8 cellular contexts compared by ENCODE assay signal in the genomic region with DNA sequence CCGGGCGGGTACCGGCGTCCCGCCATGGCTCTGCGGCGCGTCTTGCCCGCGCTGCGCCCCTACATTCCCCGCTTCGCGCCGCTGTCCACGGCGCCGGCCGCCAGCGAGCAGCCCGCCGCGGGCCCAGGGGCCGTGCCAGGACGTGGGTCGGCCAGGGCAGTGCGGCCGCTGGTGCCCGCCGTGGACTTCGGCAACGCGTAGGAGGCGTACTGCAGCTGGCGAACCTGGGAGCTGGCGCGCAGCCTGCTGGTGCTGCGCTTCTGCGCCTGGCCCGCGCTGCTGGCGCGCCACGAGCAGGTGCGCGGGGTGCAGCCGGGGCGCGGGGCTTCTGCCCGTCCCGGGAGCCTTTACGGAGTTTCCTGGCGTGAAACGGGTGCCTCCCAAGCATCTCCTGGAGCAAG. TPM values are rescaled to one million over a fixed set of nuclear protein-coding genes. Genes with fewer than 3 reads are reported as not detected.
DNase-seq lines count a peak whose midpoint lies in the region; ATAC-seq and TF ChIP-seq lines count a peak whose summit lies in the region.

No MANE protein-coding gene starts in this region.

- H3K27me3 ChIP-seq in OCI-LY1 (ENCODE audit: insufficient read depth, low read length): peaks cover 5% of the 10 kb centered on the region; the same call in 1 of the 2 replicates

- peak overlapping the region; percentile 72 for H3K4me3 Mint-ChIP-seq in activated CD8-positive, alpha-beta memory T cell treated with anti-CD3 and anti-CD28 coated beads, Interleukin-2, amount 10 ng/mL, durations not matched to agents 7 days and 5 days
- H3K4me3 Mint-ChIP-seq in effector memory CD8-positive, alpha-beta T cell: peak overlapping the region; percentile 78 to 84
- peak overlapping the region; percentile 72 for H3K4me3 Mint-ChIP-seq in natural killer cell treated with Interleukin-12 subunit alpha and Interleukin-12 subunit beta and Interleukin-15 and Interleukin-18, amount 100 ng/mL, for 72 hours

- peak overlapping the region; percentile 73 for H3K4me2 ChIP-seq in OCI-LY1 (ENCODE audit: low read length)

- peaks cover 28% of the 10 kb centered on the region for H3K27me3 Mint-ChIP-seq in activated CD8-positive, alpha-beta memory T cell treated with anti-CD3 and anti-CD28 coated beads, Interleukin-2, amount 10 ng/mL, durations not matched to agents 7 days and 5 days
- H3K27me3 Mint-ChIP-seq in effector memory CD8-positive, alpha-beta T cell: peaks cover 7 to 8% of the 10 kb centered on the region in 2 donors
- peaks cover 0 to 9% of the 10 kb centered on the region in 2 donors for H3K27me3 Mint-ChIP-seq in natural killer cell treated with Interleukin-12 subunit alpha and Interleukin-12 subunit beta and Interleukin-15 and Interleukin-18, amount 100 ng/mL, for 72 hours

- no peaks in the 10 kb centered on the region for H3F3A ChIP-seq in OCI-LY1 (ENCODE audit: insufficient read depth, low read length)

- DNase-seq in activated CD8-positive, alpha-beta memory T cell treated with anti-CD3 and anti-CD28 coated beads, Interleukin-2, amount 10 ng/mL, durations not matched to agents 7 days and 5 days: no peak
- DNase-seq in activated CD8-positive, alpha-beta memory T cell treated with anti-CD3 and anti-CD28 coated beads, Interleukin-2, amount 50 U/mL, for 48 hours: no peak
- DNase-seq in effector memory CD8-positive, alpha-beta T cell: peak in 1 of 3 experiments; percentile 33
- no peak for DNase-seq in natural killer cell treated with Interleukin-12 subunit alpha and Interleukin-12 subunit beta and Interleukin-15 and Interleukin-18, amount 100 ng/mL, for 72 hours (ENCODE audit: low spot score)
- no peak for DNase-seq in stimulated activated CD4-positive, alpha-beta T cell treated with anti-CD3 and anti-CD28 coated beads, Interleukin-2, amount 100 ng/mL, for 48 hours
- DNase-seq in effector CD8-positive, alpha-beta T cell (lab: John Stamatoyannopoulos, UW): no peak

- no peaks in the 10 kb centered on the region for H3K36me3 Mint-ChIP-seq in activated CD8-positive, alpha-beta memory T cell treated with anti-CD3 and anti-CD28 coated beads, Interleukin-2, amount 10 ng/mL, durations not matched to agents 7 days and 5 days
- H3K36me3 Mint-ChIP-seq in effector memory CD8-positive, alpha-beta T cell (ENCODE audit: insufficient read depth): peaks cover 2% of the 10 kb centered on the region
- H3K36me3 Mint-ChIP-seq in natural killer cell treated with Interleukin-12 subunit alpha and Interleukin-12 subunit beta and Interleukin-15 and Interleukin-18, amount 100 ng/mL, for 72 hours: no peaks in the 10 kb centered on the region

- no peaks in the 10 kb centered on the region for H3K9me3 ChIP-seq in OCI-LY1 (ENCODE audit: low read length)

- no peaks in the 10 kb centered on the region for H3K9me3 Mint-ChIP-seq in activated CD8-positive, alpha-beta memory T cell treated with anti-CD3 and anti-CD28 coated beads, Interleukin-2, amount 10 ng/mL, durations not matched to agents 7 days and 5 days (ENCODE audit: low read depth)
- no peaks in the 10 kb centered on the region for H3K9me3 Mint-ChIP-seq in effector memory CD8-positive, alpha-beta T cell
- no peaks in the 10 kb centered on the region for H3K9me3 Mint-ChIP-seq in natural killer cell treated with Interleukin-12 subunit alpha and Interleukin-12 subunit beta and Interleukin-15 and Interleukin-18, amount 100 ng/mL, for 72 hours

- H3K27ac ChIP-seq in OCI-LY1 (ENCODE audit: low read depth, low read length, poor library complexity, severe bottlenecking): no peak overlapping the region

- ATAC-seq in activated CD8-positive, alpha-beta memory T cell treated with anti-CD3 and anti-CD28 coated beads, Interleukin-2, amount 10 ng/mL, durations not matched to agents 7 days and 5 days: peak; percentile 41
- ATAC-seq in effector memory CD8-positive, alpha-beta T cell (replicated peaks): peak; percentile 54
- ATAC-seq in natural killer cell treated with Interleukin-12 subunit alpha and Interleukin-12 subunit beta and Interleukin-15 and Interleukin-18, amount 100 ng/mL, for 72 hours: peak in 1 of 2 donors; percentile 37
- ATAC-seq in GM19035 (IDR thresholded peaks at IDR 0.05; ENCODE audit: unreplicated experiment): no peak

- no peak overlapping the region for H3K27ac Mint-ChIP-seq in activated CD8-positive, alpha-beta memory T cell treated with anti-CD3 and anti-CD28 coated beads, Interleukin-2, amount 10 ng/mL, durations not matched to agents 7 days and 5 days
- no peak overlapping the region for H3K27ac Mint-ChIP-seq in effector memory CD8-positive, alpha-beta T cell
- no peak overlapping the region for H3K27ac Mint-ChIP-seq in natural killer cell treated with Interleukin-12 subunit alpha and Interleukin-12 subunit beta and Interleukin-15 and Interleukin-18, amount 100 ng/mL, for 72 hours

- TF ChIP-seq CTCF in OCI-LY1 (IDR thresholded peaks at IDR 0.05; ENCODE audit: low read length): no peak

- no peaks in the 10 kb centered on the region for H4K20me1 ChIP-seq in OCI-LY1 (ENCODE audit: insufficient read depth, low read length)

- H3K79me2 ChIP-seq in OCI-LY1 (ENCODE audit: insufficient read depth, low read length): no peaks in the 10 kb centered on the region

- peak overlapping the region; percentile 61 for H3K4me3 ChIP-seq in OCI-LY1 (ENCODE audit: low read depth, low read length, poor library complexity, severe bottlenecking)

- CTCF ChIA-PET in activated CD8-positive, alpha-beta memory T cell treated with anti-CD3 and anti-CD28 coated beads, Interleukin-2, amount 10 ng/mL, durations not matched to agents 7 days and 5 days (lab: Charles Lee): interaction anchor here (0.9 to 1.2 kb wide), 2 partner anchors 17 to 18 kb away, joined by 3 read pairs; no protein-coding TSS in a partner anchor

- H3K4me1 ChIP-seq in OCI-LY1 (ENCODE audit: insufficient read depth, low read length, severe bottlenecking): no peaks in the 10 kb centered on the region

- no peak overlapping the region for H2AFZ ChIP-seq in OCI-LY1 (ENCODE audit: low read length)

- H3K4me1 Mint-ChIP-seq in activated CD8-positive, alpha-beta memory T cell treated with anti-CD3 and anti-CD28 coated beads, Interleukin-2, amount 10 ng/mL, durations not matched to agents 7 days and 5 days: no peaks in the 10 kb centered on the region
- peaks cover 0 to 13% of the 10 kb centered on the region in 2 donors for H3K4me1 Mint-ChIP-seq in effector memory CD8-positive, alpha-beta T cell (ENCODE audit: low read depth in 2 of 2)
- peaks cover 0 to 10% of the 10 kb centered on the region in 2 donors for H3K4me1 Mint-ChIP-seq in natural killer cell treated with Interleukin-12 subunit alpha and Interleukin-12 subunit beta and Interleukin-15 and Interleukin-18, amount 100 ng/mL, for 72 hours (ENCODE audit: low read depth in 2 of 2)

- no peaks in the 10 kb centered on the region for H3K9me2 ChIP-seq in OCI-LY1 (ENCODE audit: low read depth, low read length)

- no peaks in the 10 kb centered on the region for H3K36me3 ChIP-seq in OCI-LY1 (ENCODE audit: insufficient read depth, low read length)

- H3K9ac ChIP-seq in OCI-LY1 (ENCODE audit: low read length): no peak overlapping the region

RNA-seq across cellular contexts. Expression of a gene that starts 20.1 kb away (rescaled TPM):
- 10 to 100 TPM; 45.0 to 46.6 TPM for total RNA-seq in activated CD8-positive, alpha-beta memory T cell treated with anti-CD3 and anti-CD28 coated beads, Interleukin-2, amount 10 ng/mL, durations not matched to agents 7 days and 5 days
- 10 to 100 TPM; 18.7 to 27.2 TPM for total RNA-seq in natural killer cell treated with Interleukin-12 subunit alpha and Interleukin-12 subunit beta and Interleukin-15 and Interleukin-18, amount 100 ng/mL, for 72 hours

RNA-seq across cellular contexts. Expression of a gene that starts 31.6 kb away (rescaled TPM):
- total RNA-seq in activated CD8-positive, alpha-beta memory T cell treated with anti-CD3 and anti-CD28 coated beads, Interleukin-2, amount 10 ng/mL, durations not matched to agents 7 days and 5 days: 1 to 10 TPM; 1.4 to 2.5 TPM
- total RNA-seq in natural killer cell treated with Interleukin-12 subunit alpha and Interleukin-12 subunit beta and Interleukin-15 and Interleukin-18, amount 100 ng/mL, for 72 hours: under 1 TPM; 0.48 to 0.78 TPM
